In genomic region chr9:84129529-84129928, GRCh38 we compare ENCODE assay signal across 18 cellular contexts.
DNase-seq lines count a peak whose midpoint lies in the region; ATAC-seq, FAIRE-seq and TF ChIP-seq lines count a peak whose summit lies in the region.
"Had no signal": no experiment of that assay in that cellular context is flagged by ENCODE, and none has a peak within 500 bp of the region (broad histone marks: within the 10 kb centered on the region; RNA-seq: fewer than 3 reads in every experiment).

No MANE protein-coding gene starts in this region.

- H3K4me1 ChIP-seq in A549 (peaks cover 4% of the 10 kb centered on the region; the same call in 1 of the 3 replicates), H1 (replicated peaks in 1 of 4; ENCODE audit: control insufficient read depth in 3 of 4, insufficient read depth in 4 of 4, low read length in 3 of 4) (no peaks in the 10 kb centered on the region), small intestine (ENCODE audit: control insufficient read depth in 2 of 2, insufficient read depth in 1 of 2, low read depth in 1 of 2, low read length in 1 of 2) (no peaks in the 10 kb centered on the region)
- H3K4me1 ChIP-seq: BLaER1 treated with 17β-estradiol and CSF1 and Interleukin-3, amounts not matched to agents 10 nM and 100 nM had no signal

- no peak overlapping the region for H3K23ac ChIP-seq in H1 (ENCODE audit: insufficient read length)

- ATAC-seq in A549 (no peak; a peak in 2 of 6 replicates), GM19397 (IDR thresholded peaks at IDR 0.05; ENCODE audit: unreplicated experiment) (no peak)
- ATAC-seq: CD8-positive, alpha-beta T cell; HepG2 had no signal

- TF ChIP-seq RAD21 in A549 (conservative IDR thresholded peaks at IDR 0.05 in 1 of 2, IDR thresholded peaks at IDR 0.05 in 1 of 2): no peak
- TF ChIP-seq RAD21 in H1 (IDR thresholded peaks at IDR 0.05 in 1 of 2, conservative IDR thresholded peaks at IDR 0.05 in 1 of 2; ENCODE audit: low read depth in 2 of 2, low read length in 2 of 2): no peak

- TF ChIP-seq POLR2A in A549 (IDR thresholded peaks at IDR 0.05; ENCODE audit: low read length) (no peak), H1 (IDR thresholded peaks at IDR 0.05; ENCODE audit: control extremely low read depth in 1 of 2, low read depth in 2 of 2, low read length in 2 of 2) (no peak)

- no peak overlapping the region for H2BK120ac ChIP-seq in H1 (replicated peaks; ENCODE audit: low read depth, low read length)

- TF ChIP-seq EP300 in A549 (IDR thresholded peaks at IDR 0.05): no peak
- no peak for TF ChIP-seq EP300 in H1 (IDR thresholded peaks at IDR 0.05; ENCODE audit: borderline replicate concordance in 1 of 2, low read depth in 2 of 2, low read length in 2 of 2)

- H3K36me3 ChIP-seq in H1 (ENCODE audit: control insufficient read depth in 2 of 4, insufficient read depth in 4 of 4, low read length in 3 of 4) (no peaks in the 10 kb centered on the region), small intestine (ENCODE audit: control insufficient read depth in 2 of 2, insufficient read depth in 2 of 2, low read length in 2 of 2) (no peaks in the 10 kb centered on the region)
- H3K36me3 ChIP-seq: BLaER1 treated with 17β-estradiol and CSF1 and Interleukin-3, amounts not matched to agents 10 nM and 100 nM had no signal

- no peaks in the 10 kb centered on the region for H3K27me3 ChIP-seq in H1 (replicated peaks in 1 of 4; ENCODE audit: control insufficient read depth in 3 of 4, extremely low read depth in 1 of 4, insufficient read depth in 3 of 4, low read length in 3 of 4)
- H3K27me3 ChIP-seq in small intestine (ENCODE audit: control insufficient read depth in 2 of 2, insufficient read depth in 2 of 2, low read length in 2 of 2): no peaks in the 10 kb centered on the region
- H3K27me3 ChIP-seq: BLaER1 treated with 17β-estradiol and CSF1 and Interleukin-3, amounts not matched to agents 10 nM and 100 nM had no signal

- no peak overlapping the region for H3K4ac ChIP-seq in H1 (replicated peaks; ENCODE audit: insufficient read length, low read depth, low read length)

- H4K20me1 ChIP-seq in H1 (replicated peaks in 1 of 2; ENCODE audit: control insufficient read depth in 1 of 2, insufficient read depth in 2 of 2, low read length in 2 of 2): no peaks in the 10 kb centered on the region
- H4K20me1 ChIP-seq: BLaER1 treated with 17β-estradiol and CSF1 and Interleukin-3, amounts not matched to agents 10 nM and 100 nM had no signal

- H3K23me2 ChIP-seq in H1 (ENCODE audit: low read depth, low read length): no peaks in the 10 kb centered on the region

- no peak overlapping the region for H2BK12ac ChIP-seq in H1 (ENCODE audit: low read depth, low read length)

- H3K9me3 ChIP-seq in A549: no peaks in the 10 kb centered on the region
- no peaks in the 10 kb centered on the region for H3K9me3 ChIP-seq in H1 (ENCODE audit: insufficient read depth in 2 of 2, low read depth in 1 of 2, low read length in 1 of 2)
- no peaks in the 10 kb centered on the region for H3K9me3 ChIP-seq in small intestine (ENCODE audit: control insufficient read depth, low read depth)
- H3K9me3 ChIP-seq: BLaER1 treated with 17β-estradiol and CSF1 and Interleukin-3, amounts not matched to agents 10 nM and 100 nM had no signal

- H3K9ac ChIP-seq in H1 (replicated peaks in 1 of 4; ENCODE audit: extremely low read depth in 1 of 4, low read depth in 3 of 4, low read length in 3 of 4): no peak overlapping the region
- H3K9ac ChIP-seq: BLaER1 treated with 17β-estradiol and CSF1 and Interleukin-3, amounts not matched to agents 10 nM and 100 nM; GM23248 had no signal

- H4K5ac ChIP-seq in H1 (ENCODE audit: insufficient read length, low read depth, low read length): no peak overlapping the region

- no peak overlapping the region for H3K14ac ChIP-seq in H1 (ENCODE audit: insufficient read length)

- H2AFZ ChIP-seq in H1 (ENCODE audit: low read length): peak overlapping the region; percentile 87; the same call in 1 of the 2 replicates
- H2AFZ ChIP-seq: GM23248 had no signal

- H3K4me3 ChIP-seq in A549: no peak overlapping the region
- H3K4me3 ChIP-seq in H1 (ENCODE audit: extremely low read depth in 1 of 4, insufficient read depth in 2 of 4, low read depth in 3 of 4, low read length in 4 of 4): no peak overlapping the region
- no peak overlapping the region for H3K4me3 ChIP-seq in small intestine (ENCODE audit: low read depth in 1 of 2, low read length in 2 of 2)
- H3K4me3 ChIP-seq: BLaER1 treated with 17β-estradiol and CSF1 and Interleukin-3, amounts not matched to agents 10 nM and 100 nM; GM23248 had no signal

- H3K56ac ChIP-seq in H1 (replicated peaks; ENCODE audit: insufficient read length, low read depth, low read length): no peak overlapping the region

- H3K18ac ChIP-seq in H1 (ENCODE audit: extremely low read depth, low read length): no peak overlapping the region

- H3K27ac ChIP-seq in A549 (no peak overlapping the region), H1 (ENCODE audit: low read depth, low read length) (no peak overlapping the region), small intestine (ENCODE audit: low read depth in 1 of 2, low read length in 1 of 2) (no peak overlapping the region)
- H3K27ac ChIP-seq: BLaER1 treated with 17β-estradiol and CSF1 and Interleukin-3, amounts not matched to agents 10 nM and 100 nM; GM23248 had no signal

- H2AK5ac ChIP-seq in H1 (ENCODE audit: low read depth, low read length): no peak overlapping the region

- H4K91ac ChIP-seq in H1 (replicated peaks; ENCODE audit: insufficient read length, low read length): no peak overlapping the region

- no peaks in the 10 kb centered on the region for H3K79me1 ChIP-seq in H1 (ENCODE audit: low read depth, low read length)

- H2BK20ac ChIP-seq in H1 (ENCODE audit: low read length): no peak overlapping the region

- TF ChIP-seq CTCF in A549 (IDR thresholded peaks at IDR 0.05) (no peak), H1 (IDR thresholded peaks at IDR 0.05; ENCODE audit: control extremely low read depth in 1 of 3, insufficient read depth in 1 of 3, low read depth in 1 of 3, low read length in 3 of 3) (no peak)

- no peak overlapping the region for H2BK15ac ChIP-seq in H1 (ENCODE audit: low read length)

- 19% methylated on average over 5 of the region's 5 CpGs for WGBS in A549 (ENCODE audit: missing lambda C conversion rate)
- 76% methylated on average over 5 of the region's 5 CpGs; no CpG with 5 or more reads in 1 of the 2 experiments for WGBS in H1 (ENCODE audit: extremely low coverage in 1 of 2, insufficient coverage in 1 of 2, insufficient read length in 1 of 2, insufficient replicate concordance in 2 of 2, low coverage in 1 of 2, low lambda C conversion rate in 2 of 2, missing lambda C conversion rate in 1 of 2), 2 experiments
- 45 to 62% (median 52%) methylated on average over 5 of the region's 5 CpGs for WGBS in small intestine, 3 donors

- no peak overlapping the region for H4K8ac ChIP-seq in H1 (ENCODE audit: extremely low read depth, insufficient read depth, low read length)

- POLR2A ChIA-PET in A549 (lab: Yijun Ruan, JAX): no interaction called here
- POLR2A ChIA-PET in H1 (lab: Charles Lee; ENCODE audit: partially characterized antibody): no interaction called here

- no peak for DNase-seq in A549 (ENCODE audit: low read depth in 1 of 2, low spot score in 1 of 2)
- DNase-seq in HT-29 (ENCODE audit: low spot score): peak; percentile 38
- no peak for DNase-seq in H1 (ENCODE audit: low read depth in 1 of 2, low spot score in 2 of 2)
- DNase-seq in small intestine: peak; percentile 74
- no peak for DNase-seq in putamen (ENCODE audit: low spot score)
- DNase-seq in activated CD8-positive, alpha-beta memory T cell treated with anti-CD3 and anti-CD28 coated beads, Interleukin-2, amount 50 U/mL, for 4 hours: no peak
- DNase-seq: 8988T; Calu3; CD8-positive, alpha-beta T cell; GM23248; H7; KBM-7 had no signal

- H2BK5ac ChIP-seq in H1 (ENCODE audit: low read depth, low read length): no peak overlapping the region

- H3K79me2 ChIP-seq in H1 (ENCODE audit: control insufficient read depth in 1 of 2, insufficient read depth in 2 of 2, low read length in 2 of 2): no peaks in the 10 kb centered on the region

- CTCF ChIA-PET in A549 (lab: Yijun Ruan, JAX) (interaction anchor here (1.0 kb wide), 1 partner anchor 28 kb away, joined by 3 read pairs; no protein-coding TSS in a partner anchor), H1 (lab: Charles Lee; ENCODE audit: partially characterized antibody) (no interaction called here)

- H3K4me2 ChIP-seq in A549 (peak overlapping the region; percentile 8; the same call in 1 of the 3 replicates), H1 (ENCODE audit: insufficient read depth in 1 of 2, low read depth in 2 of 2, low read length in 2 of 2) (no peak overlapping the region)
- H3K4me2 ChIP-seq: BLaER1 treated with 17β-estradiol and CSF1 and Interleukin-3, amounts not matched to agents 10 nM and 100 nM had no signal

- FAIRE-seq in A549 (lab: Jason Lieb, UNC) (no peak), H1 (lab: Jason Lieb, UNC) (no peak), small intestine (lab: Jason Lieb, UNC) (no peak)
- FAIRE-seq: G401.6, GM12891, GM18507, HepG2 had no signal

TF ChIP-seq in A549, 52 proteins besides CTCF, POLR2A, EP300 and RAD21:
- TF ChIP-seq ZSCAN20 (CRISPR knock-in tag; IDR thresholded peaks at IDR 0.05) (no peak), SMC3 (IDR thresholded peaks at IDR 0.05) (no peak), BHLHE40 (IDR thresholded peaks at IDR 0.05; ENCODE audit: low read depth, low read length) (no peak), ZFP36 (IDR thresholded peaks at IDR 0.05; ENCODE audit: borderline replicate concordance, partially characterized antibody) (no peak)

TF ChIP-seq in H1, 55 proteins besides CTCF, POLR2A, EP300 and RAD21 (continues in another document):
- TF ChIP-seq RBBP5 (IDR thresholded peaks at IDR 0.05; ENCODE audit: borderline replicate concordance, low read depth, low read length) (no peak), CBX8 (IDR thresholded peaks at IDR 0.05; ENCODE audit: borderline replicate concordance, low read depth, low read length) (no peak), KDM1A (IDR thresholded peaks at IDR 0.05; ENCODE audit: borderline replicate concordance, low read length) (no peak), JUND (IDR thresholded peaks at IDR 0.05; ENCODE audit: low read length) (no peak), POLR2AphosphoS5 (IDR thresholded peaks at IDR 0.05; ENCODE audit: low read depth, low read length) (no peak), SIRT6 (IDR thresholded peaks at IDR 0.05; ENCODE audit: low read length) (no peak), JUN (IDR thresholded peaks at IDR 0.05; ENCODE audit: low read depth, low read length) (no peak), PHF8 (conservative IDR thresholded peaks at IDR 0.05; ENCODE audit: low read depth, low read length) (no peak), SP4 (IDR thresholded peaks at IDR 0.05; ENCODE audit: low read length) (no peak), SIN3A (conservative IDR thresholded peaks at IDR 0.05 in 1 of 2, IDR thresholded peaks at IDR 0.05 in 1 of 2; ENCODE audit: low read depth in 1 of 2, low read length in 2 of 2) (no peak), EGR1 (IDR thresholded peaks at IDR 0.05; ENCODE audit: borderline replicate concordance, low read depth, low read length) (no peak)

Comparison
In these comparisons a context has a peak if more than half of its experiments do, and no peak if none do; other contexts are left out.
1. DNase-seq: peak in HT-29 (single experiment) and small intestine (single experiment); none in A549 (0 of 2), H1 (0 of 2), putamen (single experiment) and activated CD8-positive, alpha-beta memory T cell treated with anti-CD3 and anti-CD28 coated beads, Interleukin-2, amount 50 U/mL, for 4 hours (single experiment).